Comparison of ENCODE assay signal across 14 cellular contexts in the genomic region with DNA sequence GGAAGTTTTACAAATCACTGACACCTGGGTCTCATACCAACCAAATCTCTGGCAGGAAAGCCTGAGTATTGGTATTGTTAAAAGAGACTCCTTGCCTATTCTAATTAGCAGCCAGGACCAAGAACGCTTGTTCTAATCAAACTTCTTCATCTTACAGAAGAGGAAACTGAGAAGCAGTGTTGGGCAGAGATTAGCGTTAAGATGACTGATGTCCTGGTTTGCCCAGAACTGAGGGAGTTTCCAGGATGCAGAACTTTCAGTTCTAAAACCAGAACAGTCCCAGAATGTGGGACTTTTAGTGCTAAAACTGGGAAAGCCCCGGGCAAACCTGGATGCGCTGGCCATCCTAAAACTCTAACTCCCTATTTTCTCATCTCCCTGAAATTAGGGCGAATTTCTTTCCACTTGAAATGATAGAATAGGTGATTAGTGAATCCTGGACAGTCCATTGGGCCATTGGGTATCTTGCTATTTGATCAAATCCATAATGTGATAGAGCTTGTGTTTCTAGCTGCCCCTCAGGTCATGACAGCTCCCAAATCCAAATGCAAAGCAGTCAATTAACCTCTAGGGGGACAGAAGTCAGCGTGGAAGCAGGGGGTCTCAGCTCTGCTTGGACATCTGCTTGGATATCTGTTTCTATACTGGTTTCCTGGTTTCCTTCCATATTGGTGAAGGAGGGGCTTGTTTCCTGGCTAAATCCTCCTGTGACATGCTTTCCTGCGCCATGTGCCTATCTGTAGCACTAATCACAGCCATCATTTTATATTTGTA. TPM values are rescaled to one million over a fixed set of nuclear protein-coding genes. Genes with fewer than 3 reads are reported as not detected.
DNase-seq lines count a peak whose midpoint lies in the region; ATAC-seq, FAIRE-seq and TF ChIP-seq lines count a peak whose summit lies in the region.
"Had no signal": no experiment of that assay in that cellular context is flagged by ENCODE, and none has a peak within 500 bp of the region (broad histone marks: within the 10 kb centered on the region; RNA-seq: fewer than 3 reads in every experiment).

No MANE protein-coding gene starts in this region.

- H2AFZ ChIP-seq in GM12878 (ENCODE audit: control insufficient read depth, low read depth, low read length) (peak overlapping the region; percentile 9; the same call in 1 of the 2 replicates), neural progenitor cell (replicated peaks) (no peak overlapping the region)

- peak; percentile 64 for ATAC-seq in GM12878
- no peak for ATAC-seq in GM21786 (IDR thresholded peaks at IDR 0.05; ENCODE audit: unreplicated experiment)

- POLR2A ChIA-PET in GM12878 (lab: Charles Lee), result interaction anchor here (0.6 to 3.2 kb wide), 10 partner anchors 9 to 130 kb away, joined by 3 to 16 read pairs (median 4); partner anchors contain the start of genes FXYD2 and IL10RA

- TF ChIP-seq EP300 in GM12878 (IDR thresholded peaks at IDR 0.05; ENCODE audit: borderline replicate concordance in 1 of 2, control insufficient read depth in 1 of 2, low read depth in 2 of 2, low read length in 2 of 2), result peak in 1 of 2 experiments; percentile 32; a peak in 1 of 4 replicates

- no peak overlapping the region for H3K4me3 ChIP-seq in DOHH2 (ENCODE audit: low read length)
- H3K4me3 ChIP-seq in GM12878, result no peak overlapping the region
- H3K4me3 ChIP-seq in neural progenitor cell, result no peak overlapping the region
- H3K4me3 ChIP-seq: right lobe of liver had no signal

- no peaks in the 10 kb centered on the region for H3K9me2 ChIP-seq in DOHH2 (replicated peaks; ENCODE audit: control insufficient read depth, low read length)

- no peaks in the 10 kb centered on the region for H3K36me3 Mint-ChIP-seq in neural progenitor cell
- H3K36me3 Mint-ChIP-seq: activated naive CD4-positive, alpha-beta T cell treated with anti-CD3 and anti-CD28 coated beads, Interleukin-2, amount 50 U/mL, for 24 hours; memory B cell had no signal

- H3K27me3 ChIP-seq in DOHH2 (ENCODE audit: control insufficient read depth, low read length) (no peaks in the 10 kb centered on the region), GM12878 (replicated peaks in 1 of 2; ENCODE audit: control insufficient read depth in 2 of 2, insufficient read depth in 2 of 2, low read length in 1 of 2) (no peaks in the 10 kb centered on the region), neural progenitor cell (no peaks in the 10 kb centered on the region)
- H3K27me3 ChIP-seq: right lobe of liver had no signal

- in situ Hi-C loops in GM12878 (cut with MboI), result loop anchor here (5.0 kb wide), 2 partner anchors 102 to 103 kb away; no protein-coding TSS in a partner anchor

- no peak overlapping the region for H3K27ac ChIP-seq in DOHH2 (ENCODE audit: low read depth, low read length)
- peak overlapping the region; percentile 73 for H3K27ac ChIP-seq in GM12878 (ENCODE audit: control insufficient read depth, insufficient read depth)
- H3K27ac ChIP-seq in neural progenitor cell, result no peak overlapping the region
- H3K27ac ChIP-seq: right lobe of liver had no signal

- peaks cover 6% of the 10 kb centered on the region for H3K27me3 Mint-ChIP-seq in neural progenitor cell (ENCODE audit: insufficient read depth, low read depth)
- H3K27me3 Mint-ChIP-seq: activated naive CD4-positive, alpha-beta T cell treated with anti-CD3 and anti-CD28 coated beads, Interleukin-2, amount 50 U/mL, for 24 hours had no signal

- RAD21 ChIA-PET in GM12878 (lab: Charles Lee; ENCODE audit: unreplicated experiment), result interaction anchor here (0.8 to 10.6 kb wide), 15 partner anchors 11 to 141 kb away, joined by 3 to 393 read pairs (median 14); partner anchors contain the start of genes FXYD2, IL10RA and TMPRSS13

- peak; percentile 46 for TF ChIP-seq CTCF in DOHH2 (IDR thresholded peaks at IDR 0.05; ENCODE audit: low read depth, low read length, poor library complexity, severe bottlenecking)
- TF ChIP-seq CTCF in GM20000 (IDR thresholded peaks at IDR 0.05; ENCODE audit: extremely low read depth, missing control alignments), result no peak
- TF ChIP-seq CTCF in GM12878 (IDR thresholded peaks at IDR 0.05 in 2 of 3, conservative IDR thresholded peaks at IDR 0.05 in 1 of 3; ENCODE audit: control insufficient read depth in 2 of 3, extremely low read depth in 1 of 3, insufficient read depth in 1 of 3, low read depth in 3 of 3, low read length in 3 of 3), result peak in 1 of 3 experiments; percentile 22; a peak in 1 of 6 replicates
- TF ChIP-seq CTCF in neural progenitor cell (IDR thresholded peaks at IDR 0.05), result peak; percentile 49

- peaks cover 6% of the 10 kb centered on the region for H3K9me3 Mint-ChIP-seq in neural progenitor cell
- H3K9me3 Mint-ChIP-seq: activated naive CD4-positive, alpha-beta T cell treated with anti-CD3 and anti-CD28 coated beads, Interleukin-2, amount 50 U/mL, for 24 hours; memory B cell had no signal

- FAIRE-seq in GM12878 (lab: Jason Lieb, UNC), result no peak

- H3K4me1 ChIP-seq in DOHH2 (ENCODE audit: control insufficient read depth, low read length) (peaks cover 26% of the 10 kb centered on the region), GM12878 (ENCODE audit: control insufficient read depth, insufficient read depth, low read length) (peaks cover 26% of the 10 kb centered on the region), neural progenitor cell (no peaks in the 10 kb centered on the region)
- H3K4me1 ChIP-seq: right lobe of liver had no signal

- H3K4me1 Mint-ChIP-seq in neural progenitor cell, result no peaks in the 10 kb centered on the region

- H3K9ac ChIP-seq in GM12878 (ENCODE audit: control insufficient read depth, insufficient read depth, low read length), result no peak overlapping the region
- no peak overlapping the region for H3K9ac ChIP-seq in neural progenitor cell

- H3K27ac Mint-ChIP-seq in neural progenitor cell, result no peak overlapping the region
- H3K27ac Mint-ChIP-seq: activated naive CD4-positive, alpha-beta T cell treated with anti-CD3 and anti-CD28 coated beads, Interleukin-2, amount 50 U/mL, for 24 hours; memory B cell had no signal

- SMC1A ChIA-PET in GM12878 (lab: Charles Lee; ENCODE audit: uncharacterized antibody, unreplicated experiment), result interaction anchor here (0.7 to 14.9 kb wide), 24 partner anchors 8 to 953 kb away, joined by 3 to 295 read pairs (median 4); partner anchors contain the start of genes FXYD2 and TMPRSS13

- H3K36me3 ChIP-seq in DOHH2 (ENCODE audit: control insufficient read depth, low read length) (no peaks in the 10 kb centered on the region), GM12878 (ENCODE audit: control insufficient read depth in 2 of 2, insufficient read depth in 2 of 2, low read length in 1 of 2) (no peaks in the 10 kb centered on the region), neural progenitor cell (no peaks in the 10 kb centered on the region)
- H3K36me3 ChIP-seq: right lobe of liver had no signal

- H4K20me1 ChIP-seq in DOHH2 (ENCODE audit: control insufficient read depth, insufficient read depth, low read depth, low read length) (no peaks in the 10 kb centered on the region), GM12878 (ENCODE audit: control insufficient read depth, insufficient read depth) (no peaks in the 10 kb centered on the region), neural progenitor cell (ENCODE audit: low read depth) (no peaks in the 10 kb centered on the region)

- WGBS in GM12878 (ENCODE audit: insufficient coverage, insufficient replicate concordance, low lambda C conversion rate, missing lambda C conversion rate), result 28% methylated on average over 7 of the region's 7 CpGs

- H3F3A ChIP-seq in DOHH2 (ENCODE audit: control insufficient read depth, insufficient read depth), result no peaks in the 10 kb centered on the region
- no peaks in the 10 kb centered on the region for H3F3A ChIP-seq in neural progenitor cell (ENCODE audit: low read depth)

- no peak for TF ChIP-seq RAD21 in GM12878 (IDR thresholded peaks at IDR 0.05; ENCODE audit: insufficient read depth, low read depth, low read length)

- CTCF ChIA-PET in GM12878 (lab: Yijun Ruan, JAX), result interaction anchor here (0.7 to 13.1 kb wide), 20 partner anchors 9 to 519 kb away, joined by 3 to 503 read pairs (median 34); partner anchors contain the start of genes FXYD2, IL10RA and TMPRSS13

- H3K79me2 ChIP-seq in DOHH2 (ENCODE audit: control insufficient read depth, low read length) (no peaks in the 10 kb centered on the region), GM12878 (ENCODE audit: control insufficient read depth, insufficient read depth, low read length) (no peaks in the 10 kb centered on the region), neural progenitor cell (ENCODE audit: low read depth) (no peaks in the 10 kb centered on the region)

- BruUV-seq in GM12878 (replicated peaks; lab: Mats Ljungman, UMichigan), result no TSS peak

- no peak overlapping the region for H3K4me2 ChIP-seq in DOHH2 (ENCODE audit: low read length)
- peak overlapping the region; percentile 43; the same call in 1 of the 2 replicates for H3K4me2 ChIP-seq in GM12878 (ENCODE audit: control insufficient read depth, insufficient read depth)
- H3K4me2 ChIP-seq in neural progenitor cell, result no peak overlapping the region

- TF ChIP-seq POLR2A in GM12878 (IDR thresholded peaks at IDR 0.05; ENCODE audit: low read depth, low read length), result no peak

- H3K9me3 ChIP-seq in DOHH2 (ENCODE audit: control insufficient read depth, insufficient read depth, low read length) (no peaks in the 10 kb centered on the region), GM12878 (replicated peaks; ENCODE audit: control insufficient read depth, insufficient read depth, low read length) (no peaks in the 10 kb centered on the region), neural progenitor cell (ENCODE audit: low read depth) (no peaks in the 10 kb centered on the region)
- H3K9me3 ChIP-seq: right lobe of liver had no signal

- intact Hi-C loops in GM12878 (cut with micrococcal nuclease; ENCODE audit: unreplicated experiment), result loop anchor here (1.0 kb wide), 1 partner anchor 127 kb away; no protein-coding TSS in a partner anchor

- H3K4me3 Mint-ChIP-seq in neural progenitor cell, result no peak overlapping the region
- H3K4me3 Mint-ChIP-seq: activated naive CD4-positive, alpha-beta T cell treated with anti-CD3 and anti-CD28 coated beads, Interleukin-2, amount 50 U/mL, for 24 hours; memory B cell had no signal

- DNase-seq in GM20000 (ENCODE audit: low spot score) (peak; percentile 8), GM12878 (ENCODE audit: low read depth, low spot score) (no peak), neural progenitor cell (ENCODE audit: low spot score) (peak; percentile 53), HuH-7.5 (ENCODE audit: low spot score) (no peak), DMS153 treated with DMSO at 0.1 percent for 48 hours (lab: John Stamatoyannopoulos, UW; ENCODE audit: unreplicated experiment) (no peak)
- DNase-seq: activated CD4-positive, CD25-positive, alpha-beta regulatory T cell treated with anti-CD3 and anti-CD28 coated beads, Interleukin-2, amount 50 U/mL, for 72 hours; DMS79; right lobe of liver had no signal

RNA-seq across cellular contexts. Expression of gene TMPRSS13, which starts 16.0 kb away (rescaled TPM):
- 1.6 TPM in 2 replicates for total RNA-seq in GM12878 (2013; cell fraction: nucleolus; rRNA removed)
- total RNA-seq in GM12878 (2014; rRNA removed), result 0.23 and 0.65 TPM in 2 replicates
- 0.18 and 0.45 TPM in 2 replicates for total RNA-seq in GM12878 (2014; rRNA removed; fragmentation: Illumina TruSeq; extraction: Trizol)
- total RNA-seq in GM12878 (2021), result 0.46 and 0.66 TPM in 2 replicates
- polyA plus RNA-seq in GM12878 (2011; ENCODE audit: low read depth), result 0.18 TPM
- polyA plus RNA-seq in GM12878 (2011; rRNA removed), result 0.49 and 0.50 TPM in 2 replicates
- polyA plus RNA-seq in GM12878 (2011; cell fraction: cytosol; rRNA removed), result 0.53 and 0.61 TPM in 2 replicates
- polyA plus RNA-seq in GM12878 (2011; cell fraction: nucleus; rRNA removed), result 1.8 and 2.9 TPM in 2 replicates
- 0.35 and 0.37 TPM in 2 replicates for polyA plus RNA-seq in GM12878 (2012)
- polyA plus RNA-seq in GM12878 (2014; fragmentation: Illumina TruSeq; extraction: Trizol), result 0.22 and 0.24 TPM in 2 replicates
- under 1 TPM in 1 of 2 experiments, not detected in 1; 0.05 TPM for polyA plus RNA-seq in GM12878 (2014; fragmentation: Nextera tagmentation; extraction: Ambion mirVana)
- polyA plus RNA-seq in GM12878 (2014; rRNA removed), result 0.29 and 0.57 TPM in 2 replicates
- under 1 TPM in 1 of 2 experiments, not detected in 1; 0.09 TPM for polyA plus RNA-seq in GM12878 (2016; fragmentation: Nextera tagmentation; extraction: Ambion mirVana)
- polyA minus RNA-seq in GM12878 (2011; rRNA and poly(A)+ RNA removed), result 0.15 and 0.41 TPM in 2 replicates
- polyA minus RNA-seq in GM12878 (2011; cell fraction: cytosol; rRNA and poly(A)+ RNA removed), result not detected in 2 replicates
- polyA minus RNA-seq in GM12878 (2011; cell fraction: nucleus; rRNA and poly(A)+ RNA removed), result 0.48 and 0.57 TPM in 2 replicates
- total RNA-seq in neural progenitor cell (ENCODE audit: low replicate concordance), result 0.22 TPM in 1 of 2 replicates, not detected in the other
- total RNA-seq: dermis microvascular lymphatic vessel endothelial cell, LHCN-M2 had no signal

RNA-seq across cellular contexts. Expression of gene IL10RA, which starts 41.0 kb away (rescaled TPM):
- total RNA-seq in GM12878 (2013; cell fraction: nucleolus; rRNA removed), result 57.8 and 59.8 TPM in 2 replicates
- total RNA-seq in GM12878 (2014; rRNA removed) (12.0 and 12.5 TPM in 2 replicates), GM12878 (2014; rRNA removed; fragmentation: Illumina TruSeq; extraction: Trizol) (6.5 and 8.8 TPM in 2 replicates), GM12878 (2021) (10.8 and 11.8 TPM in 2 replicates), neural progenitor cell (ENCODE audit: low replicate concordance) (0.12 TPM in 1 of 2 replicates, not detected in the other)
- polyA plus RNA-seq in GM12878 (2011; ENCODE audit: low read depth), result 22.6 TPM
- polyA plus RNA-seq in GM12878 (2011; rRNA removed) (29.5 and 45.9 TPM in 2 replicates), GM12878 (2014; fragmentation: Illumina TruSeq; extraction: Trizol) (5.9 and 13.7 TPM in 2 replicates), GM12878 (2014; fragmentation: Nextera tagmentation; extraction: Ambion mirVana) (1 to 10 TPM in 1 of 2 experiments, under 1 TPM in 1; 0.77 to 1.4 TPM), GM12878 (2014; rRNA removed) (11.0 and 18.7 TPM in 2 replicates), GM12878 (2016; fragmentation: Nextera tagmentation; extraction: Ambion mirVana) (1 to 10 TPM; 7.4 to 8.5 TPM)
- 38.2 and 61.8 TPM in 2 replicates for polyA plus RNA-seq in GM12878 (2011; cell fraction: cytosol; rRNA removed)
- polyA plus RNA-seq in GM12878 (2011; cell fraction: nucleus; rRNA removed), result 57.3 and 71.0 TPM in 2 replicates
- 13.8 and 14.8 TPM in 2 replicates for polyA plus RNA-seq in GM12878 (2012)
- polyA minus RNA-seq in GM12878 (2011; rRNA and poly(A)+ RNA removed), result 76.7 and 94.2 TPM in 2 replicates
- 17.8 and 20.6 TPM in 2 replicates for polyA minus RNA-seq in GM12878 (2011; cell fraction: cytosol; rRNA and poly(A)+ RNA removed)
- 57.1 and 67.5 TPM in 2 replicates for polyA minus RNA-seq in GM12878 (2011; cell fraction: nucleus; rRNA and poly(A)+ RNA removed)
- total RNA-seq: dermis microvascular lymphatic vessel endothelial cell, LHCN-M2 had no signal

Comparison
In these comparisons a context has a peak if more than half of its experiments do, and no peak if none do; other contexts are left out.
1. DNase-seq: peak in GM20000 (single experiment) and neural progenitor cell (single experiment); none in GM12878 (single experiment), HuH-7.5 (single experiment) and DMS153 treated with DMSO at 0.1 percent for 48 hours (single experiment).